Comparison of ENCODE assay signal across 8 cellular contexts in the genomic region with DNA sequence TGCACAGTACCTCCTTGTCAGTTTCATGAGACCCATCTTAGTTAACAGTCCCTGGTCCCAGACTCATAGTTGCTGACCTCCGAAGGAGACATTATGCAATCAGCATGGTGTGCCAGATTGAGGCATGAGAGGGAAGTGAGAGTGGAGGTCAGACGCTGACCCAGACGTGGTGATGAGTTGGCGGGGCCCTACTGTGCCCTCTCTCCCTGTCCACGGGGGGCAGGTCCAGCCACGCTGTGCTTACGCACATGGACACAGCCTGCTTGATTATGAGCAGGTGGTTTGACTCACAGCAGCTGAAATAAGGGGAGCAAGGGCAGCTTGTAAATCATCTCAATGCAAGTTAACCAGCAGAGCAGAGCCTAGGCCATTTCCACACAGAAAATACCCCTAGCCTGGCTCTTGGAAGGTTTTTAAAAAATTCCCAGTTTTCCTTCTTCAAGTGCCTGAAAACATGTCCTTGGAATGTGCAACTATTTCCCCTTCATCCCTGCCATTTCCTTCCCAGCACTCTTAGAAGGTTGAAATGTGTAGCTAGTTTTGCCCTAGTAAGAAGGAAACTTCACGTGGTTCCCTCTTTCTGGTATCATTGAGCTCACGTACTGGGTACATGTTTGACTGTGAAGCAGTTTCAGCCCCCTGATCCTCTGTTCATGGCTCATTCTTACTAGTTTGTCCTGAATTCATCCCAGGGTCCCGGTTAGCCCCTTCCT.
DNase-seq lines count a peak whose midpoint lies in the region; ATAC-seq and TF ChIP-seq lines count a peak whose summit lies in the region.

No MANE protein-coding gene starts in this region.

- H3K4me3 Mint-ChIP-seq in CD14-positive monocyte = peak overlapping the region in 1 of 2 donors; percentile 48

- H3K9me3 Mint-ChIP-seq in CD14-positive monocyte = peaks cover 0 to 5% (median 2%) of the 10 kb centered on the region in 7 donors

- peaks cover 0 to 2% (median 0%) of the 10 kb centered on the region in 3 donors for H3K27me3 Mint-ChIP-seq in CD14-positive monocyte (ENCODE audit: low read depth in 3 of 3)

- TF ChIP-seq CTCF in CD14-positive monocyte (IDR thresholded peaks at IDR 0.05) (no peak), fibroblast of mammary gland (conservative IDR thresholded peaks at IDR 0.05; ENCODE audit: control insufficient read depth, insufficient read depth, low read depth, low read length) (no peak)

- H3K36me3 Mint-ChIP-seq in CD14-positive monocyte = peaks cover 90 to 97% of the 10 kb centered on the region in 2 donors

- H3K4me3 ChIP-seq in fibroblast of mammary gland (ENCODE audit: control insufficient read depth, low read depth, low read length) = no peak overlapping the region

- peak overlapping the region; percentile 81 to 96 (median 86) for H3K27ac Mint-ChIP-seq in CD14-positive monocyte

- intact Hi-C loops in CD14-positive monocyte (cut with micrococcal nuclease) = loop anchor here (2.0 to 5.0 kb wide), 4 partner anchors 15 to 158 kb away; a partner anchor contains a TSS

- DNase-seq in CD14-positive monocyte (ENCODE audit: low spot score) (peak; percentile 99), LHCN-M2 (ENCODE audit: low read depth) (peak; percentile 74), fibroblast of mammary gland (ENCODE audit: low read depth) (peak; percentile 82), renal cortical epithelial cell (ENCODE audit: low read depth) (peak; percentile 68), NCI-H1436 (lab: John Stamatoyannopoulos, UW) (no peak), DMS114 treated with DMSO at 0.1 percent for 48 hours (lab: John Stamatoyannopoulos, UW; ENCODE audit: unreplicated experiment) (no peak), foreskin melanocyte (no peak)

- H3K4me1 Mint-ChIP-seq in CD14-positive monocyte = peaks cover 66% of the 10 kb centered on the region

- peak; percentile 58 for ATAC-seq in GM21390 (IDR thresholded peaks at IDR 0.05; ENCODE audit: unreplicated experiment)

Comparison
In these comparisons a context has a peak if more than half of its experiments do, and no peak if none do; other contexts are left out.
1. DNase-seq: peak in CD14-positive monocyte (single experiment), LHCN-M2 (single experiment), fibroblast of mammary gland (single experiment) and renal cortical epithelial cell (single experiment); none in NCI-H1436 (single experiment), DMS114 treated with DMSO at 0.1 percent for 48 hours (single experiment) and foreskin melanocyte (single experiment).